ENCODE assay signal across 2 cellular contexts in the genomic region with DNA sequence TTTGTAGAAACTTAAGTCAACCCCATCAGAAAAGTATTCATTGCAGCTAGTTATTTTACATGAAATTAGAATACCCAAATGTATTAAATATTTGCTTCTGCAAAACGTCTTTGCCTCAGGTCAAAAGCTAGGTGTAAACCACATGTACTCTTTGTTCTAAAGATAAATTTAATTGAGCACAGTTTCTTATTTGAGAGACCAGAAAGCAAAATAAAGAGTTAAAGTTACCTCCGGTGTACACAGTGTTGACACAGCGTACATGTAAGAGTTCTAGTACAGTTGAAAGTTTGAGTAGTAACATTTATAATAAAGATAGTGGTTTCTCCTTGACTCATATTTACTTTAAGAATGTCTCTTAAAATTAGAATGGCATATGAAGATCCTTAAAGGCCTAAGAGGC.
TF ChIP-seq lines count a peak whose summit lies in the region.

No MANE protein-coding gene starts in this region.

TF ChIP-seq in A549, 52 proteins besides CTCF, POLR2A, EP300 and RAD21:
- TF ChIP-seq, protein P1, sequence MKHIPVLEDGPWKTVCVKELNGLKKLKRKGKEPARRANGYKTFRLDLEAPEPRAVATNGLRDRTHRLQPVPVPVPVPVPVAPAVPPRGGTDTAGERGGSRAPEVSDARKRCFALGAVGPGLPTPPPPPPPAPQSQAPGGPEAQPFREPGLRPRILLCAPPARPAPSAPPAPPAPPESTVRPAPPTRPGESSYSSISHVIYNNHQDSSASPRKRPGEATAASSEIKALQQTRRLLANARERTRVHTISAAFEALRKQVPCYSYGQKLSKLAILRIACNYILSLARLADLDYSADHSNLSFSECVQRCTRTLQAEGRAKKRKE (CRISPR knock-in tag; IDR thresholded peaks at IDR 0.05; ENCODE audit: low read depth) = no peak
TF ChIP-seq in A549: peak in this region for 0.

TF ChIP-seq in GM12878, 131 proteins besides CTCF, POLR2A, EP300 and RAD21:
- TF ChIP-seq ZNF384 (IDR thresholded peaks at IDR 0.05; ENCODE audit: borderline replicate concordance, low read depth, low read length) = no peak
- TF ChIP-seq MXI1 (IDR thresholded peaks at IDR 0.05; ENCODE audit: low read depth, low read length) = 0 out of 2 replicates have a peak, but pooled peaks have one; percentile 28
